ENCODE assay signal across 11 cellular contexts in the genomic region with DNA sequence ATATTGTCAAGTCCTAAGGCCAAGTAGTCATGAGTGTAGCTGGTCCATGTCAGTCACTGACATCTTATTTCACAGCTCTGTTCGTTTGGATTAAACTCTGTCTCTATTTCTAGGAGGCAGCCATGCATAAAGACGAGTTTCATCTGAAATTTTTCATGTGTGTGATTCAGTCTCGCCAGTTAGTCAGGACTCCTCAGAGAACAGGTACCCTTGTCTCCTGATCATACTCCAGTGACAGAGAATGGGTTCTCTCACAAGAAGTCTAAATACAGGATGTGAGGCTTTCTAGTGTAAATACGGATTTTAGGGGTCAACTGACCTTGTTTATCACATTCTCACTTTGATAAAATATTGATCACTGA. TPM values are rescaled to one million over a fixed set of nuclear protein-coding genes. Genes with fewer than 3 reads are reported as not detected.
DNase-seq lines count a peak whose midpoint lies in the region; ATAC-seq lines count a peak whose summit lies in the region.
"Had no signal": no experiment of that assay in that cellular context is flagged by ENCODE, and none has a peak within 500 bp of the region (broad histone marks: within the 10 kb centered on the region; RNA-seq: fewer than 3 reads in every experiment).

No MANE protein-coding gene starts in this region.

- H3K9me3 ChIP-seq in skeletal muscle satellite cell (replicated peaks; ENCODE audit: low read length) = no peaks in the 10 kb centered on the region

- H3K9ac ChIP-seq in skeletal muscle satellite cell (ENCODE audit: low read depth, low read length) = no peak overlapping the region

- peak overlapping the region; percentile 96 for H3K4me3 Mint-ChIP-seq in T-helper 2 cell treated with Interferon-gamma antibody and Interleukin-4, amounts not matched to agents 5 μg/mL and 100 μg/mL, for 36 hours
- no peak overlapping the region for H3K4me3 Mint-ChIP-seq in central memory CD8-positive, alpha-beta T cell

- peaks cover 4% of the 10 kb centered on the region for H3K27me3 Mint-ChIP-seq in T-helper 2 cell treated with Interferon-gamma antibody and Interleukin-4, amounts not matched to agents 5 μg/mL and 100 μg/mL, for 36 hours (ENCODE audit: low read depth)
- no peaks in the 10 kb centered on the region for H3K27me3 Mint-ChIP-seq in central memory CD8-positive, alpha-beta T cell

- H3K27me3 ChIP-seq in skeletal muscle satellite cell (ENCODE audit: control insufficient read depth, insufficient read depth, low read length) = no peaks in the 10 kb centered on the region

- H3K4me3 ChIP-seq in skeletal muscle satellite cell (ENCODE audit: low read length) = no peak overlapping the region

- H3K4me2 ChIP-seq in skeletal muscle satellite cell (ENCODE audit: low read length) = peak overlapping the region; percentile 92

- no peaks in the 10 kb centered on the region for H3K36me3 ChIP-seq in skeletal muscle satellite cell (ENCODE audit: insufficient read depth, low read length)

- H3K4me1 ChIP-seq in skeletal muscle satellite cell (ENCODE audit: control insufficient read depth, insufficient read depth, low read length) = peaks cover 16% of the 10 kb centered on the region

- peaks cover 4% of the 10 kb centered on the region for H3K36me3 Mint-ChIP-seq in T-helper 2 cell treated with Interferon-gamma antibody and Interleukin-4, amounts not matched to agents 5 μg/mL and 100 μg/mL, for 36 hours (ENCODE audit: low read depth)
- peaks cover 16% of the 10 kb centered on the region for H3K36me3 Mint-ChIP-seq in central memory CD8-positive, alpha-beta T cell (ENCODE audit: insufficient read depth)

- H3K9me3 Mint-ChIP-seq in T-helper 2 cell treated with Interferon-gamma antibody and Interleukin-4, amounts not matched to agents 5 μg/mL and 100 μg/mL, for 36 hours = no peaks in the 10 kb centered on the region
- H3K9me3 Mint-ChIP-seq in central memory CD8-positive, alpha-beta T cell = no peaks in the 10 kb centered on the region

- peaks cover 31% of the 10 kb centered on the region for H3K4me1 Mint-ChIP-seq in T-helper 2 cell treated with Interferon-gamma antibody and Interleukin-4, amounts not matched to agents 5 μg/mL and 100 μg/mL, for 36 hours (ENCODE audit: low read depth)
- peaks cover 32% of the 10 kb centered on the region for H3K4me1 Mint-ChIP-seq in central memory CD8-positive, alpha-beta T cell

- DNase-seq in T-helper 2 cell treated with Interferon-gamma antibody and Interleukin-4, amounts not matched to agents 5 μg/mL and 100 μg/mL, for 36 hours (ENCODE audit: low spot score) = no peak
- DNase-seq in T-helper 2 cell (no peak), NAMALWA (ENCODE audit: low spot score) (peak; percentile 13), iPS-NIHi11 (ENCODE audit: low spot score) (no peak), hypothalamus (lab: John Stamatoyannopoulos, UW) (no peak)
- DNase-seq in central memory CD8-positive, alpha-beta T cell (ENCODE audit: low spot score in 2 of 2) = no peak
- DNase-seq: activated CD4-positive, CD25-positive, alpha-beta regulatory T cell treated with anti-CD3 and anti-CD28 coated beads, Interleukin-2, amount 50 U/mL, for 72 hours; anterior cingulate cortex; Right ventricle myocardium superior had no signal

- no peak overlapping the region for H3K27ac Mint-ChIP-seq in T-helper 2 cell treated with Interferon-gamma antibody and Interleukin-4, amounts not matched to agents 5 μg/mL and 100 μg/mL, for 36 hours
- peak overlapping the region; percentile 92 for H3K27ac Mint-ChIP-seq in central memory CD8-positive, alpha-beta T cell (ENCODE audit: low read depth)

- no peak for ATAC-seq in central memory CD8-positive, alpha-beta T cell (replicated peaks; ENCODE audit: extremely low read depth, poor library complexity, severe bottlenecking)
- ATAC-seq in GM19452 (IDR thresholded peaks at IDR 0.05; ENCODE audit: unreplicated experiment) = no peak

RNA-seq across cellular contexts. Expression of a gene that starts 1.4 kb away (rescaled TPM):
- 13.9 and 15.1 TPM in 2 replicates for total RNA-seq in skeletal muscle satellite cell (2012; rRNA removed)

RNA-seq across cellular contexts. Expression of a gene that starts 11.9 kb away (rescaled TPM):
- total RNA-seq in skeletal muscle satellite cell (2012; rRNA removed) = 66.4 and 73.3 TPM in 2 replicates

RNA-seq across cellular contexts. Expression of a gene that starts 50.1 kb away (rescaled TPM):
- 14.7 and 24.5 TPM in 2 replicates for total RNA-seq in skeletal muscle satellite cell (2012; rRNA removed)
